ENCODE assay signal across 2 cellular contexts in genomic region chr6:42733867-42734481, GRCh38.
TF ChIP-seq lines count a peak whose summit lies in the region.
"Not testable (repeated sequence)": the region's sequence is repeated elsewhere in the genome, so short reads cannot be mapped to it uniquely, and the experiment has no call there.

No MANE protein-coding gene starts in this region.

TF ChIP-seq in K562, 482 proteins besides CTCF, POLR2A, EP300 and RAD21:
- TF ChIP-seq TFE3 (CRISPR knock-in tag; IDR thresholded peaks at IDR 0.05): peak; percentile 76
- TF ChIP-seq TOE1 (IDR thresholded peaks at IDR 0.05; ENCODE audit: borderline replicate concordance): 0 out of 2 replicates have a peak, but pooled peaks have one; percentile 19
- TF ChIP-seq TOE1 (CRISPR knock-in tag; IDR thresholded peaks at IDR 0.05; ENCODE audit: borderline replicate concordance, low read depth): not testable (repeated sequence)
- TF ChIP-seq ZBTB33 (CRISPR knock-in tag; IDR thresholded peaks at IDR 0.05): peak; percentile 74
- TF ChIP-seq USF1 (CRISPR knock-in tag; IDR thresholded peaks at IDR 0.05): peak; percentile 29; the same call in 1 of the 2 replicates
- peak; percentile 34; the same call in 1 of the 2 replicates for TF ChIP-seq CBFA2T2 (conservative IDR thresholded peaks at IDR 0.05)
- peak; percentile 44; the same call in 1 of the 2 replicates for TF ChIP-seq RAD51 (IDR thresholded peaks at IDR 0.05; ENCODE audit: borderline replicate concordance, low read depth)

TF ChIP-seq in HepG2, 621 proteins besides CTCF, POLR2A, EP300 and RAD21:
- peak; percentile 54; the same call in 1 of the 2 replicates for TF ChIP-seq RAD51 (IDR thresholded peaks at IDR 0.05; ENCODE audit: borderline replicate concordance)
